Comparison of ENCODE assay signal across 8 cellular contexts in genomic region chr19:4669723-4670480, GRCh38. TPM values are rescaled to one million over a fixed set of nuclear protein-coding genes. Genes with fewer than 3 reads are reported as not detected.
DNase-seq lines count a peak whose midpoint lies in the region; ATAC-seq and TF ChIP-seq lines count a peak whose summit lies in the region.

MYDGF (minus strand) TSS chr19:4670342; CDS start chr19:4670334, 8 bp downstream.

- ATAC-seq in GM21723 (IDR thresholded peaks at IDR 0.05; ENCODE audit: unreplicated experiment), result peak; percentile 82
- ATAC-seq in naive thymus-derived CD4-positive, alpha-beta T cell, result peak; percentile 100
- peak; percentile 98 for ATAC-seq in stimulated activated effector memory CD8-positive, alpha-beta T cell treated with anti-CD3 and anti-CD28 coated beads, Interleukin-12 subunit alpha, Interleukin-12 subunit beta, amount 100 ng/mL, for 72 hours

- intact Hi-C loops in naive thymus-derived CD4-positive, alpha-beta T cell (cut with micrococcal nuclease), result loop anchor here (1.0 to 2.0 kb wide), 7 partner anchors 31 to 299 kb away; partner anchors contain the start of genes FEM1A (in 2 of the 2), TNFAIP8L1 (in 2 of the 2), CHAF1A (in 1 of the 2) and DPP9 (in 1 of the 2)

- DNase-seq in DMS 273 treated with DMSO at 0.1 percent for 48 hours (lab: John Stamatoyannopoulos, UW), result peak; percentile 65
- DNase-seq in LNCaP clone FGC (ENCODE audit: low read depth), result peak; percentile 45
- peak; percentile 84 for DNase-seq in RPMI7951 (ENCODE audit: low read depth)
- DNase-seq in activated T-helper 1 cell treated with Interleukin-2 at 50 U/mL for 16 hours (ENCODE audit: low read depth), result peak; percentile 86
- peak; percentile 89 for DNase-seq in fibroblast of gingiva (ENCODE audit: low read depth)
- peak; percentile 86 to 95 (median 92) for DNase-seq in naive thymus-derived CD4-positive, alpha-beta T cell
- peak; percentile 86 to 95 for DNase-seq in stimulated activated effector memory CD8-positive, alpha-beta T cell treated with anti-CD3 and anti-CD28 coated beads, Interleukin-12 subunit alpha, Interleukin-12 subunit beta, amount 100 ng/mL, for 72 hours (ENCODE audit: low spot score in 2 of 2)

- H3K4me3 Mint-ChIP-seq in naive thymus-derived CD4-positive, alpha-beta T cell, result peak within 1 kb of the TSS; percentile 77 to 92 (median 86)
- H3K4me3 Mint-ChIP-seq in stimulated activated effector memory CD8-positive, alpha-beta T cell treated with anti-CD3 and anti-CD28 coated beads, Interleukin-12 subunit alpha, Interleukin-12 subunit beta, amount 100 ng/mL, for 72 hours, result peak within 1 kb of the TSS; percentile 83

- no peaks in the 10 kb centered on the region for H3K9me3 ChIP-seq in naive thymus-derived CD4-positive, alpha-beta T cell (ENCODE audit: control insufficient read depth in 2 of 3, low read length in 3 of 3)

- H3K27ac Mint-ChIP-seq in naive thymus-derived CD4-positive, alpha-beta T cell, result peak within 1 kb of the TSS; percentile 28 to 95 (median 84)
- peak within 1 kb of the TSS; percentile 94 for H3K27ac Mint-ChIP-seq in stimulated activated effector memory CD8-positive, alpha-beta T cell treated with anti-CD3 and anti-CD28 coated beads, Interleukin-12 subunit alpha, Interleukin-12 subunit beta, amount 100 ng/mL, for 72 hours

- H3K4me1 Mint-ChIP-seq in naive thymus-derived CD4-positive, alpha-beta T cell, result peaks cover 0 to 20% (median 16%) of the 10 kb centered on the region in 7 donors
- H3K4me1 Mint-ChIP-seq in stimulated activated effector memory CD8-positive, alpha-beta T cell treated with anti-CD3 and anti-CD28 coated beads, Interleukin-12 subunit alpha, Interleukin-12 subunit beta, amount 100 ng/mL, for 72 hours, result peaks cover 10% of the 10 kb centered on the region

- H3K27me3 ChIP-seq in naive thymus-derived CD4-positive, alpha-beta T cell (ENCODE audit: control insufficient read depth in 2 of 2, insufficient read depth in 2 of 2, low read length in 2 of 2), result no peaks in the 10 kb centered on the region

- H3K27ac ChIP-seq in naive thymus-derived CD4-positive, alpha-beta T cell (ENCODE audit: low read depth, low read length), result peak within 1 kb of the TSS; percentile 81

- H3K4me3 ChIP-seq in LNCaP clone FGC (ENCODE audit: low read depth, low read length), result peak within 1 kb of the TSS; percentile 97
- peak within 1 kb of the TSS; percentile 65 for H3K4me3 ChIP-seq in naive thymus-derived CD4-positive, alpha-beta T cell (ENCODE audit: low read length)

- POLR2A ChIA-PET in naive thymus-derived CD4-positive, alpha-beta T cell (lab: Charles Lee), result interaction anchor here (0.6 to 1.5 kb wide), 4 partner anchors 27 to 484 kb away, joined by 3 to 4 read pairs (median 3); no protein-coding TSS in a partner anchor

- CTCF ChIA-PET in naive thymus-derived CD4-positive, alpha-beta T cell (lab: Charles Lee), result no interaction called here

- peaks cover 0 to 9% (median 3%) of the 10 kb centered on the region in 5 donors for H3K36me3 Mint-ChIP-seq in naive thymus-derived CD4-positive, alpha-beta T cell
- peaks cover 62% of the 10 kb centered on the region for H3K36me3 Mint-ChIP-seq in stimulated activated effector memory CD8-positive, alpha-beta T cell treated with anti-CD3 and anti-CD28 coated beads, Interleukin-12 subunit alpha, Interleukin-12 subunit beta, amount 100 ng/mL, for 72 hours

- no peak for TF ChIP-seq CTCF in LNCaP clone FGC (IDR thresholded peaks at IDR 0.05; ENCODE audit: control insufficient read depth, extremely low read depth, insufficient read depth)

- peaks cover 0 to 35% (median 4%) of the 10 kb centered on the region in 3 experiments for H3K36me3 ChIP-seq in naive thymus-derived CD4-positive, alpha-beta T cell (ENCODE audit: control insufficient read depth in 2 of 3, insufficient read depth in 3 of 3, low read length in 3 of 3)

- H3K27me3 Mint-ChIP-seq in naive thymus-derived CD4-positive, alpha-beta T cell, result no peaks in the 10 kb centered on the region

- no peaks in the 10 kb centered on the region for H3K9me3 Mint-ChIP-seq in naive thymus-derived CD4-positive, alpha-beta T cell
- no peaks in the 10 kb centered on the region for H3K9me3 Mint-ChIP-seq in stimulated activated effector memory CD8-positive, alpha-beta T cell treated with anti-CD3 and anti-CD28 coated beads, Interleukin-12 subunit alpha, Interleukin-12 subunit beta, amount 100 ng/mL, for 72 hours

- peaks cover 10 to 13% of the 10 kb centered on the region in 2 donors for H3K4me1 ChIP-seq in naive thymus-derived CD4-positive, alpha-beta T cell (ENCODE audit: control insufficient read depth in 2 of 2, insufficient read depth in 2 of 2, low read length in 2 of 2)

RNA-seq across cellular contexts. Expression of gene MYDGF, which starts in this region (rescaled TPM):
- total RNA-seq in RPMI7951 (2014; rRNA removed; shearing (Covaris generic)), result 258 and 333 TPM in 2 replicates
- 10 to 100 TPM; 28.1 to 81.0 (median 32.1) TPM for total RNA-seq in naive thymus-derived CD4-positive, alpha-beta T cell
- 100 to 1,000 TPM; 101 to 105 TPM for polyA plus RNA-seq in naive thymus-derived CD4-positive, alpha-beta T cell

Comparison
In these comparisons a context has a peak if more than half of its experiments do, and no peak if none do; other contexts are left out.
1. Peak in every context shown above with its lines: DNase-seq, ATAC-seq, H3K4me3 ChIP-seq and H3K27ac ChIP-seq.